15 cellular contexts compared by ENCODE assay signal in genomic region chr10:46020344-46020656, GRCh38. TPM values are rescaled to one million over a fixed set of nuclear protein-coding genes. Genes with fewer than 3 reads are reported as not detected.
A peak's percentile ranks its signal among the peaks of the same experiment; 100 is the strongest.
DNase-seq lines count a peak whose midpoint lies in the region; ATAC-seq, FAIRE-seq and TF ChIP-seq lines count a peak whose summit lies in the region.
"Had no signal": no experiment of that assay in that cellular context is flagged by ENCODE, and none has a peak within 500 bp of the region (broad histone marks: within the 10 kb centered on the region; RNA-seq: fewer than 3 reads in every experiment).

No MANE protein-coding gene starts in this region.

- no peak for FAIRE-seq in H54 (lab: Jason Lieb, UNC)

- no peaks in the 10 kb centered on the region for H3K9me2 ChIP-seq in DOHH2 (replicated peaks; ENCODE audit: control insufficient read depth, low read length)

- H3K27me3 ChIP-seq in DOHH2 (ENCODE audit: control insufficient read depth, low read length) (no peaks in the 10 kb centered on the region), right atrium auricular region (no peaks in the 10 kb centered on the region), sigmoid colon (no peaks in the 10 kb centered on the region)
- H3K27me3 ChIP-seq: foreskin keratinocyte had no signal

- ATAC-seq in GM18870 (IDR thresholded peaks at IDR 0.05; ENCODE audit: unreplicated experiment) = no peak
- ATAC-seq: foreskin keratinocyte had no signal

- 84 to 89% methylated on average over 3 of the region's 3 CpGs for WGBS in sigmoid colon, 2 donors

- H3K36me3 ChIP-seq in DOHH2 (ENCODE audit: control insufficient read depth, low read length) (peaks cover 55% of the 10 kb centered on the region), right atrium auricular region (peaks cover 5% of the 10 kb centered on the region), sigmoid colon (peaks cover 0 to 11% (median 2%) of the 10 kb centered on the region in 4 donors)

- H3K9me3 Mint-ChIP-seq in activated naive CD8-positive, alpha-beta T cell treated with anti-CD3 and anti-CD28 coated beads for 36 hours = no peaks in the 10 kb centered on the region

- TF ChIP-seq EP300 in sigmoid colon (IDR thresholded peaks at IDR 0.05) = no peak

- intact Hi-C loops in sigmoid colon (cut with DNase I) = loop anchor here (10.0 kb wide), 1 partner anchor 45 kb away; the partner anchor contains the start of gene TIMM23

- DNase-seq in activated naive CD8-positive, alpha-beta T cell treated with anti-CD3 and anti-CD28 coated beads for 36 hours = no peak
- DNase-seq in right atrium auricular region (ENCODE audit: low spot score) = no peak
- DNase-seq in sigmoid colon = no peak
- no peak for DNase-seq in activated CD4-positive, CD25-positive, alpha-beta regulatory T cell treated with anti-CD3 and anti-CD28 coated beads, Interleukin-2, amount 50 U/mL, for 72 hours
- no peak for DNase-seq in kidney tubule cell (ENCODE audit: low spot score)
- DNase-seq in H54 (ENCODE audit: insufficient read length, low spot score) = no peak
- DNase-seq: activated CD8-positive, alpha-beta memory T cell treated with anti-CD3 and anti-CD28 coated beads, Interleukin-2, amount 50 U/mL, for 48 hours; cerebellar nuclear complex; NCI-H2107; retina had no signal

- TF ChIP-seq POLR2A in sigmoid colon (IDR thresholded peaks at IDR 0.05) (no peak), H54 (IDR thresholded peaks at IDR 0.05; ENCODE audit: low read depth, low read length) (no peak)

- peaks cover 10% of the 10 kb centered on the region for H3K36me3 Mint-ChIP-seq in activated naive CD8-positive, alpha-beta T cell treated with anti-CD3 and anti-CD28 coated beads for 36 hours

- no peaks in the 10 kb centered on the region for H3K27me3 Mint-ChIP-seq in activated naive CD8-positive, alpha-beta T cell treated with anti-CD3 and anti-CD28 coated beads for 36 hours

- peaks cover 100% of the 10 kb centered on the region for H3K79me2 ChIP-seq in DOHH2 (ENCODE audit: control insufficient read depth, low read length)

- TF ChIP-seq CTCF in DOHH2 (IDR thresholded peaks at IDR 0.05; ENCODE audit: low read depth, low read length, poor library complexity, severe bottlenecking) (no peak), right atrium auricular region (IDR thresholded peaks at IDR 0.05) (no peak), sigmoid colon (IDR thresholded peaks at IDR 0.05) (no peak)

- peaks cover 74% of the 10 kb centered on the region for H3K4me1 Mint-ChIP-seq in activated naive CD8-positive, alpha-beta T cell treated with anti-CD3 and anti-CD28 coated beads for 36 hours

- H3K4me1 ChIP-seq in DOHH2 (ENCODE audit: control insufficient read depth, low read length) (peaks cover 44% of the 10 kb centered on the region), right atrium auricular region (peaks cover 0 to 93% of the 10 kb centered on the region in 2 donors), sigmoid colon (peaks cover 0 to 83% (median 61%) of the 10 kb centered on the region in 4 donors)

- H3K27ac Mint-ChIP-seq in activated naive CD8-positive, alpha-beta T cell treated with anti-CD3 and anti-CD28 coated beads for 36 hours = peak overlapping the region; percentile 65

- no peaks in the 10 kb centered on the region for H3K9me3 ChIP-seq in DOHH2 (ENCODE audit: control insufficient read depth, insufficient read depth, low read length)
- H3K9me3 ChIP-seq in right atrium auricular region = no peaks in the 10 kb centered on the region
- H3K9me3 ChIP-seq in sigmoid colon = no peaks in the 10 kb centered on the region

- H3K4me3 Mint-ChIP-seq in activated naive CD8-positive, alpha-beta T cell treated with anti-CD3 and anti-CD28 coated beads for 36 hours = no peak overlapping the region

- H3K4me3 ChIP-seq in DOHH2 (ENCODE audit: low read length) = no peak overlapping the region; the same call in 1 of the 2 replicates
- H3K4me3 ChIP-seq in right atrium auricular region = peak overlapping the region in 1 of 2 donors; percentile 13
- no peak overlapping the region for H3K4me3 ChIP-seq in sigmoid colon

- H3K27ac ChIP-seq in DOHH2 (ENCODE audit: low read depth, low read length) = no peak overlapping the region
- peak overlapping the region; percentile 74 to 91 for H3K27ac ChIP-seq in right atrium auricular region
- H3K27ac ChIP-seq in sigmoid colon = peak overlapping the region in 3 of 4 donors; percentile 2 to 31 (median 12)
- H3K27ac ChIP-seq: foreskin keratinocyte, KMS-11 had no signal

- H4K20me1 ChIP-seq in DOHH2 (ENCODE audit: control insufficient read depth, insufficient read depth, low read depth, low read length) = peaks cover 41% of the 10 kb centered on the region

- H3F3A ChIP-seq in DOHH2 (ENCODE audit: control insufficient read depth, insufficient read depth) = no peaks in the 10 kb centered on the region

- peak overlapping the region; percentile 7; the same call in 1 of the 2 replicates for H3K4me2 ChIP-seq in DOHH2 (ENCODE audit: low read length)
- H3K4me2 ChIP-seq: KMS-11 had no signal

RNA-seq across cellular contexts. Expression of gene NCOA4, which starts 10.1 kb away (rescaled TPM):
- total RNA-seq in activated naive CD8-positive, alpha-beta T cell treated with anti-CD3 and anti-CD28 coated beads for 36 hours = 100 to 1,000 TPM; 109 to 111 TPM
- total RNA-seq in right atrium auricular region (100 to 1,000 TPM; 155 to 259 TPM), sigmoid colon (100 to 1,000 TPM; 148 to 192 (median 150) TPM)
- 100 to 1,000 TPM in 1 of 3 donors, 10 to 100 TPM in 2; 82.6 to 159 (median 97.3) TPM for polyA plus RNA-seq in sigmoid colon

RNA-seq across cellular contexts. Expression of gene MSMB, which starts 25.8 kb away (rescaled TPM):
- total RNA-seq in activated naive CD8-positive, alpha-beta T cell treated with anti-CD3 and anti-CD28 coated beads for 36 hours = not detected
- not detected for total RNA-seq in right atrium auricular region
- not detected for total RNA-seq in sigmoid colon
- not detected for polyA plus RNA-seq in sigmoid colon
- total RNA-seq: foreskin keratinocyte, lung microvascular endothelial cell had no signal
- polyA plus RNA-seq: foreskin keratinocyte had no signal

RNA-seq across cellular contexts. Expression of gene TIMM23, which starts 48.0 kb away (rescaled TPM):
- 100 to 1,000 TPM; 115 to 117 TPM for total RNA-seq in activated naive CD8-positive, alpha-beta T cell treated with anti-CD3 and anti-CD28 coated beads for 36 hours
- total RNA-seq in right atrium auricular region = 10 to 100 TPM; 67.6 to 88.8 TPM
- 10 to 100 TPM; 59.3 to 68.8 (median 64.5) TPM for total RNA-seq in sigmoid colon
- 10 to 100 TPM; 45.0 to 69.1 (median 66.8) TPM for polyA plus RNA-seq in sigmoid colon
